8 cellular contexts compared by ENCODE assay signal in the genomic region with DNA sequence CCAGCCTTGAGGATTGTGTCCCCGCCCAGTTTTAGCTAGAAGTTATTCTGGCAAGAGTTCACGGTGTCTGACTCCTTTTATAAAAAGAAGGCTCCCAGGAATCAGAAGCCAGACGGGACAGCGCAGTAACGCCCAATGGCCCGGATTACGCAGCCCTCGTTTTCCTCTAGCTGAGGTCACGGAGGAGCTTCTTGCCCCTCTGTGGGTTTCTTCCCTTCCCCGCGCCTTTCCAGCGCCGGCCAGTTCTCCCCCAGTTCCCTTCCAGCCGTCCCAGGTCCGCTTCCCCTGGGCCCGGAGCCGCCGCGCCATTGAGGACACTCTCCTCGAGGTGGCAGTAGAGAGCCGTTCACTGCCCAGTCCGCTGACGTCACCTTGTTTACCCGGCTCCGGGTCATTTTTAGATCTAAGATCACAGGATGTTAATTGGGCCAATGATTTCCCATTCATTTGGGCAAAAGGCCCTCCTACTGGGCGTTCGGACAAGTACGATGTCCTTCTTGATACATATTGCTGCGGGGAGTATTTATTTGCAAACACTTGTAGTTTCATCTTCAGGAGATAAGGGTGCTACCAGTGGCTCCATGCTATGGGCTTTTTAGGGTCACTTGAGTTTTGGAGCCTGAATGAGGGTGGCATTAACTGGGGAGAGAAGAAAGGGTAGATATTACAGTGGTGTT.
DNase-seq lines count a peak whose midpoint lies in the region; ATAC-seq and TF ChIP-seq lines count a peak whose summit lies in the region.

No MANE protein-coding gene starts in this region.

- H3K27ac Mint-ChIP-seq in T-helper 17 cell = peak overlapping the region; percentile 92
- H3K27ac Mint-ChIP-seq in progenitor cell of endocrine pancreas = peak overlapping the region; percentile 89

- H3K27me3 Mint-ChIP-seq in T-helper 17 cell (no peaks in the 10 kb centered on the region), progenitor cell of endocrine pancreas (peaks cover 4% of the 10 kb centered on the region)

- ATAC-seq in HG02642 (IDR thresholded peaks at IDR 0.05; ENCODE audit: poor library complexity, unreplicated experiment) (peak; percentile 75), T-helper 17 cell (peak; percentile 94), upper lobe of left lung (ENCODE audit: low FRiP score in 2 of 2) (peak; percentile 96 to 98)

- H3K9me3 ChIP-seq in T-helper 17 cell (ENCODE audit: control insufficient read depth, low read length, poor library complexity, severe bottlenecking) (no peaks in the 10 kb centered on the region), left ventricle myocardium inferior (replicated peaks) (no peaks in the 10 kb centered on the region), upper lobe of left lung (no peaks in the 10 kb centered on the region)

- H3K4me3 Mint-ChIP-seq in T-helper 17 cell (peak overlapping the region; percentile 86), progenitor cell of endocrine pancreas (ENCODE audit: low read depth) (peak overlapping the region; percentile 74)

- DNase-seq in GM04504 (ENCODE audit: low read depth) = peak; percentile 35
- DNase-seq in NCI-H1436 treated with DMSO at 0.1 percent for 48 hours (lab: John Stamatoyannopoulos, UW) = peak; percentile 10
- peak; percentile 67 to 84 (median 68) for DNase-seq in T-helper 17 cell
- peak; percentile 17 to 92 (median 79) for DNase-seq in amygdala (lab: John Stamatoyannopoulos, UW)
- peak; percentile 84 for DNase-seq in left ventricle myocardium inferior
- peak; percentile 78 for DNase-seq in progenitor cell of endocrine pancreas (ENCODE audit: low spot score, unreplicated experiment)
- peak; percentile 94 for DNase-seq in upper lobe of left lung

- TF ChIP-seq EP300 in upper lobe of left lung (IDR thresholded peaks at IDR 0.05) = peak in 1 of 4 donors; percentile 37

- no peaks in the 10 kb centered on the region for H3K36me3 ChIP-seq in left ventricle myocardium inferior
- no peaks in the 10 kb centered on the region for H3K36me3 ChIP-seq in upper lobe of left lung

- H3K9me3 Mint-ChIP-seq in progenitor cell of endocrine pancreas (ENCODE audit: low read depth) = no peaks in the 10 kb centered on the region

- peak; percentile 99 for TF ChIP-seq CTCF in left ventricle myocardium inferior (IDR thresholded peaks at IDR 0.05; ENCODE audit: borderline replicate concordance)
- peak; percentile 90 for TF ChIP-seq CTCF in progenitor cell of endocrine pancreas (IDR thresholded peaks at IDR 0.05; ENCODE audit: unreplicated experiment)
- peak; percentile 83 to 94 (median 92) for TF ChIP-seq CTCF in upper lobe of left lung (IDR thresholded peaks at IDR 0.05)

- no peak for TF ChIP-seq POLR2A in upper lobe of left lung (IDR thresholded peaks at IDR 0.05)

- peak overlapping the region; percentile 55 for H3K4me3 ChIP-seq in left ventricle myocardium inferior
- peak overlapping the region in 3 of 4 donors; percentile 17 to 46 (median 43) for H3K4me3 ChIP-seq in upper lobe of left lung

- H3K4me1 Mint-ChIP-seq in T-helper 17 cell (peaks cover 13% of the 10 kb centered on the region), progenitor cell of endocrine pancreas (ENCODE audit: low read depth) (peaks cover 15% of the 10 kb centered on the region)

- intact Hi-C loops in left ventricle myocardium inferior (cut with micrococcal nuclease) = no loop called here

- WGBS in upper lobe of left lung, 2 donors = 6 to 9% methylated on average over 25 to 29 of the region's 29 CpGs

- H3K27me3 ChIP-seq in left ventricle myocardium inferior (ENCODE audit: low read depth) (no peaks in the 10 kb centered on the region), upper lobe of left lung (no peaks in the 10 kb centered on the region)

- H3K27ac ChIP-seq in left ventricle myocardium inferior (replicated peaks) = peak overlapping the region; percentile 58
- peak overlapping the region in 3 of 4 donors; percentile 22 to 75 (median 62) for H3K27ac ChIP-seq in upper lobe of left lung

- H3K4me1 ChIP-seq in left ventricle myocardium inferior (peaks cover 16% of the 10 kb centered on the region), upper lobe of left lung (peaks cover 9 to 14% (median 11%) of the 10 kb centered on the region in 4 donors)

- H3K36me3 Mint-ChIP-seq in T-helper 17 cell (ENCODE audit: low read depth) (no peaks in the 10 kb centered on the region), progenitor cell of endocrine pancreas (ENCODE audit: insufficient read depth) (no peaks in the 10 kb centered on the region)

Comparison
In these comparisons a context has a peak if more than half of its experiments do, and no peak if none do; other contexts are left out.
1. Peak in every context shown above with its lines: DNase-seq, ATAC-seq, H3K4me3 ChIP-seq and H3K27ac ChIP-seq.
2. DNase-seq: peak in every context shown above with its lines; median percentile 94 in upper lobe of left lung; 84 in left ventricle myocardium inferior; 79 in amygdala; 78 in progenitor cell of endocrine pancreas; 68 in T-helper 17 cell; 35 in GM04504; 10 in NCI-H1436 treated with DMSO at 0.1 percent for 48 hours.